ENCODE assay signal across 1 cellular context in genomic region chr1:22119626-22120468, GRCh38.
TF ChIP-seq lines count a peak whose summit lies in the region.

No MANE protein-coding gene starts in this region.

TF ChIP-seq in H1, 55 proteins besides CTCF, POLR2A, EP300 and RAD21:
- TF ChIP-seq EGR1 (IDR thresholded peaks at IDR 0.05; ENCODE audit: borderline replicate concordance, low read depth, low read length) (peak; percentile 32; the same call in 1 of the 2 replicates), JUN (IDR thresholded peaks at IDR 0.05; ENCODE audit: low read depth, low read length) (no peak)
TF ChIP-seq in H1: peak in this region for 1.
